ENCODE assay signal across 37 cellular contexts in the genomic region with DNA sequence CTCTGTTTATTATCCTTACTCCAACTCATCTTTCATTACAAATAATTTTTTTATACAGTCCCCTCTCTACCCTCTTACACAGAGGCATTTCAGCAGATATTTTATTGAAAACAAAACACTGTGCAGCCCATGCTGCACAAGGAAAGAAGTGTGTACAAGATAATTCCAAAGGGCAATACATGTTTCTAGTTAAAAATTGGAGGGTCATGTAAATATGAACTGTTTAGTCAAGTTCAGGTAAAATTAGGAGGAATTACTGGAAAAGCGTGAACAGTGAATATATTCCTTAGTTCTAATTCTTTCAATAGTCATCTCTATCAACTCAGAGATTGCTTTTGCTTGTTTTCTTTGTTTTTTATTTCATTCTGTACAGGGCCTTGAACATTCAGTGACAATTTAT. TPM values are rescaled to one million over a fixed set of nuclear protein-coding genes. Genes with fewer than 3 reads are reported as not detected.
DNase-seq lines count a peak whose midpoint lies in the region; ATAC-seq, FAIRE-seq and TF ChIP-seq lines count a peak whose summit lies in the region.
"Had no signal": no experiment of that assay in that cellular context is flagged by ENCODE, and none has a peak within 500 bp of the region (broad histone marks: within the 10 kb centered on the region; RNA-seq: fewer than 3 reads in every experiment).

No MANE protein-coding gene starts in this region.

- FAIRE-seq in HepG2 (lab: Jason Lieb, UNC) = no peak
- FAIRE-seq in H54 (lab: Jason Lieb, UNC) = no peak
- FAIRE-seq: A204.1, A549, D721Med had no signal

- intact Hi-C loops in HepG2 (cut with micrococcal nuclease; ENCODE audit: unreplicated experiment) (no loop called here), right lobe of liver (cut with DNase I) (no loop called here)

- H3K36me3 ChIP-seq in HepG2 (replicated peaks in 1 of 2; ENCODE audit: control insufficient read depth in 1 of 2, insufficient read depth in 2 of 2, low read length in 2 of 2) = no peaks in the 10 kb centered on the region
- no peaks in the 10 kb centered on the region for H3K36me3 ChIP-seq in liver (ENCODE audit: control insufficient read depth in 4 of 4, insufficient read depth in 3 of 4, low read depth in 1 of 4, low read length in 3 of 4)
- H3K36me3 ChIP-seq in right lobe of liver = no peaks in the 10 kb centered on the region
- H3K36me3 ChIP-seq: BE2C, BLaER1 had no signal

- H3K4me2 ChIP-seq in HepG2 (ENCODE audit: low read depth, low read length) = no peak overlapping the region
- H3K4me2 ChIP-seq: A549; BLaER1; BLaER1 treated with 17β-estradiol and CSF1 and Interleukin-3, amounts not matched to agents 10 nM and 100 nM had no signal

- H3K4me1 ChIP-seq in HepG2 (ENCODE audit: insufficient read depth, low read length) = peaks cover 19% of the 10 kb centered on the region
- H3K4me1 ChIP-seq in liver (ENCODE audit: control insufficient read depth in 4 of 4, insufficient read depth in 4 of 4, low read length in 3 of 4) = peaks cover 9 to 43% (median 29%) of the 10 kb centered on the region in 4 donors
- peaks cover 0 to 44% (median 11%) of the 10 kb centered on the region in 4 donors for H3K4me1 ChIP-seq in right lobe of liver
- H3K4me1 ChIP-seq: A549, BE2C, Caco-2 had no signal

- DNase-seq in left lobe of liver (ENCODE audit: low spot score) (no peak), HepG2 (ENCODE audit: low spot score) (no peak), right lobe of liver (no peak), H54 (ENCODE audit: insufficient read length, low spot score) (no peak), cortex of kidney (lab: John Stamatoyannopoulos, UW) (no peak), DMS153 treated with DMSO at 0.1 percent for 48 hours (lab: John Stamatoyannopoulos, UW; ENCODE audit: unreplicated experiment) (no peak)
- no peak for DNase-seq in T-helper 2 cell treated with Interferon-gamma antibody and Interleukin-4, amounts not matched to agents 5 μg/mL and 100 μg/mL, for 36 hours (ENCODE audit: low spot score)
- DNase-seq: 8988T; ACHN; AML-193; BE2C; C1 segment of cervical spinal cord; Caco-2; Calu3; CD4-positive, alpha-beta memory T cell; CD4-positive, alpha-beta T cell; CD4-positive, CD25-positive, alpha-beta regulatory T cell; CD8-positive, alpha-beta memory T cell; CD8-positive, alpha-beta T cell; COR-L47; DMS 273 treated with DMSO at 0.1 percent for 48 hours; DMS153; DMS53; DMS79; DMS79 treated with DMSO at 0.1 percent for 48 hours; DND-41; EL had no signal

- no peak overlapping the region for H3K9ac ChIP-seq in HepG2 (ENCODE audit: insufficient read depth, low read depth, low read length)
- no peak overlapping the region for H3K9ac ChIP-seq in liver (ENCODE audit: low read depth in 1 of 2, low read length in 2 of 2)
- H3K9ac ChIP-seq: BLaER1; BLaER1 treated with 17β-estradiol and CSF1 and Interleukin-3, amounts not matched to agents 10 nM and 100 nM had no signal

- H3K27ac Mint-ChIP-seq in T-helper 2 cell treated with Interferon-gamma antibody and Interleukin-4, amounts not matched to agents 5 μg/mL and 100 μg/mL, for 36 hours = no peak overlapping the region
- H3K27ac Mint-ChIP-seq: B cell; CD14-positive monocyte; CD4-positive, alpha-beta memory T cell; CD4-positive, alpha-beta T cell; CD4-positive, CD25-positive, alpha-beta regulatory T cell; CD8-positive, alpha-beta memory T cell; CD8-positive, alpha-beta T cell had no signal

- no peaks in the 10 kb centered on the region for H3K36me3 Mint-ChIP-seq in T-helper 2 cell treated with Interferon-gamma antibody and Interleukin-4, amounts not matched to agents 5 μg/mL and 100 μg/mL, for 36 hours (ENCODE audit: low read depth)
- H3K36me3 Mint-ChIP-seq: CD14-positive monocyte had no signal

- H3K27ac ChIP-seq in HepG2 (ENCODE audit: extremely low read length, insufficient read depth, low read length) = no peak overlapping the region
- peak overlapping the region; percentile 47 to 48 for H3K27ac ChIP-seq in liver (ENCODE audit: low read depth in 1 of 2, low read length in 2 of 2)
- H3K27ac ChIP-seq in right lobe of liver = peak overlapping the region; percentile 4 to 60 (median 34)
- H3K27ac ChIP-seq: 22Rv1; A549; BLaER1; BLaER1 treated with 17β-estradiol and CSF1 and Interleukin-3, amounts not matched to agents 10 nM and 100 nM; C4-2B had no signal

- no peak for TF ChIP-seq EP300 in HepG2 (IDR thresholded peaks at IDR 0.05; ENCODE audit: low read depth in 2 of 2, low read length in 2 of 2)
- TF ChIP-seq EP300 in HepG2 (CRISPR knock-in tag; IDR thresholded peaks at IDR 0.05; ENCODE audit: borderline replicate concordance) = no peak

- no peaks in the 10 kb centered on the region for H3K79me2 ChIP-seq in HepG2 (ENCODE audit: insufficient read depth, low read length)

- TF ChIP-seq POLR2A in HepG2 (IDR thresholded peaks at IDR 0.05; ENCODE audit: insufficient read depth in 1 of 2, low read depth in 2 of 2, low read length in 2 of 2) = no peak
- TF ChIP-seq POLR2A in right lobe of liver (IDR thresholded peaks at IDR 0.05) = no peak
- no peak for TF ChIP-seq POLR2A in H54 (IDR thresholded peaks at IDR 0.05; ENCODE audit: low read depth, low read length)

- no peaks in the 10 kb centered on the region for H3K27me3 Mint-ChIP-seq in T-helper 2 cell treated with Interferon-gamma antibody and Interleukin-4, amounts not matched to agents 5 μg/mL and 100 μg/mL, for 36 hours (ENCODE audit: low read depth)
- H3K27me3 Mint-ChIP-seq: B cell; CD4-positive, alpha-beta memory T cell; CD4-positive, alpha-beta T cell; CD4-positive, CD25-positive, alpha-beta regulatory T cell had no signal

- BruUV-seq in HepG2 (replicated peaks; lab: Mats Ljungman, UMichigan) = no TSS peak

- no peaks in the 10 kb centered on the region for H3K9me3 Mint-ChIP-seq in T-helper 2 cell treated with Interferon-gamma antibody and Interleukin-4, amounts not matched to agents 5 μg/mL and 100 μg/mL, for 36 hours
- H3K9me3 Mint-ChIP-seq: CD14-positive monocyte; CD4-positive, alpha-beta T cell; CD8-positive, alpha-beta memory T cell; CD8-positive, alpha-beta T cell had no signal

- H2AFZ ChIP-seq in HepG2 (ENCODE audit: low read length) = no peak overlapping the region

- H3K27me3 ChIP-seq in HepG2 (ENCODE audit: control insufficient read depth in 1 of 2, insufficient read depth in 2 of 2, low read length in 2 of 2) = no peaks in the 10 kb centered on the region; a peak in 1 of 5 replicates
- no peaks in the 10 kb centered on the region for H3K27me3 ChIP-seq in liver (ENCODE audit: control insufficient read depth in 4 of 4, insufficient read depth in 4 of 4, low read length in 3 of 4)
- H3K27me3 ChIP-seq in right lobe of liver = no peaks in the 10 kb centered on the region
- H3K27me3 ChIP-seq: BE2C; BLaER1; BLaER1 treated with 17β-estradiol and CSF1 and Interleukin-3, amounts not matched to agents 10 nM and 100 nM had no signal

- POLR2A ChIA-PET in HepG2 (lab: Yijun Ruan, JAX) = no interaction called here

- no peaks in the 10 kb centered on the region for H4K20me1 ChIP-seq in HepG2 (ENCODE audit: insufficient read depth, low read length)
- H4K20me1 ChIP-seq: BLaER1; BLaER1 treated with 17β-estradiol and CSF1 and Interleukin-3, amounts not matched to agents 10 nM and 100 nM had no signal

- no peak for TF ChIP-seq RAD21 in HepG2 (CRISPR knock-in tag; IDR thresholded peaks at IDR 0.05)
- no peak for TF ChIP-seq RAD21 in liver (IDR thresholded peaks at IDR 0.05)

- no peak overlapping the region for H3K4me3 ChIP-seq in HepG2 (replicated peaks in 1 of 3; ENCODE audit: insufficient read depth in 1 of 3, low read depth in 2 of 3, low read length in 3 of 3)
- H3K4me3 ChIP-seq in liver (ENCODE audit: low read depth in 1 of 3, low read length in 3 of 3) = no peak overlapping the region
- H3K4me3 ChIP-seq in right lobe of liver = no peak overlapping the region
- H3K4me3 ChIP-seq: A549; BLaER1; BLaER1 treated with 17β-estradiol and CSF1 and Interleukin-3, amounts not matched to agents 10 nM and 100 nM had no signal

- H3K4me3 Mint-ChIP-seq in T-helper 2 cell treated with Interferon-gamma antibody and Interleukin-4, amounts not matched to agents 5 μg/mL and 100 μg/mL, for 36 hours = no peak overlapping the region
- H3K4me3 Mint-ChIP-seq: B cell; CD14-positive monocyte; CD4-positive, alpha-beta memory T cell; CD4-positive, alpha-beta T cell; CD4-positive, CD25-positive, alpha-beta regulatory T cell; CD8-positive, alpha-beta memory T cell; CD8-positive, alpha-beta T cell had no signal

- CTCF ChIA-PET in HepG2 (lab: Yijun Ruan, JAX; ENCODE audit: low intra/inter-chr PET ratio, low total read pairs) = no interaction called here

- H3K4me1 Mint-ChIP-seq in T-helper 2 cell treated with Interferon-gamma antibody and Interleukin-4, amounts not matched to agents 5 μg/mL and 100 μg/mL, for 36 hours (ENCODE audit: low read depth) = no peaks in the 10 kb centered on the region
- H3K4me1 Mint-ChIP-seq: CD14-positive monocyte; CD4-positive, alpha-beta memory T cell had no signal

- ATAC-seq in left lobe of liver (peak; percentile 68), HepG2 (peak; percentile 34; the same call in 2 of the 3 replicates), right lobe of liver (peak; percentile 65 to 76 (median 69))
- ATAC-seq: A549; CD8-positive, alpha-beta T cell had no signal

- WGBS in HepG2 (ENCODE audit: low lambda C conversion rate) = 50% methylated on average over 1 of the region's 1 CpG
- WGBS in liver = 48% methylated on average over 1 of the region's 1 CpG
- WGBS in right lobe of liver (ENCODE audit: insufficient coverage, low coverage, low lambda C conversion rate, missing lambda C conversion rate) = 45% methylated on average over 1 of the region's 1 CpG

- TF ChIP-seq CTCF in HepG2 (CRISPR knock-in tag; IDR thresholded peaks at IDR 0.05) = no peak
- TF ChIP-seq CTCF in liver (IDR thresholded peaks at IDR 0.05; ENCODE audit: low read depth, low read length, missing input control) = no peak
- no peak for TF ChIP-seq CTCF in right lobe of liver (IDR thresholded peaks at IDR 0.05)

- in situ Hi-C loops in HepG2 (cut with HindIII; ENCODE audit: extremely low pct_ligation_motif_present, low pct_unique_long_range_greater_than_20kb) = no loop called here

- H3K9me3 ChIP-seq in HepG2 (ENCODE audit: low read length) (no peaks in the 10 kb centered on the region), liver (ENCODE audit: control insufficient read depth in 4 of 4, low read length in 3 of 4) (no peaks in the 10 kb centered on the region), right lobe of liver (no peaks in the 10 kb centered on the region)
- H3K9me3 ChIP-seq: A549; BE2C; BLaER1; BLaER1 treated with 17β-estradiol and CSF1 and Interleukin-3, amounts not matched to agents 10 nM and 100 nM; Caco-2 had no signal

RNA-seq across cellular contexts. Expression of a gene that starts 27.9 kb away (rescaled TPM):
- total RNA-seq in left lobe of liver (52.7 TPM), HepG2 (2016; rRNA removed; fragmentation: Illumina TruSeq; extraction: Trizol) (93.0 and 102 TPM in 2 replicates), liver (10 to 100 TPM; 29.6 to 39.8 TPM), right lobe of liver (10 to 100 TPM; 29.1 to 70.4 (median 50.9) TPM)
- total RNA-seq in HepG2 (2016; cell fraction: cytosol; rRNA removed; fragmentation: Illumina TruSeq; extraction: Trizol; ENCODE audit: low read depth) = 6.2 and 7.3 TPM in 2 replicates
- total RNA-seq in HepG2 (2016; cell fraction: insoluble cytoplasmic fraction; rRNA removed; fragmentation: Illumina TruSeq; extraction: Trizol) = 86.9 and 96.9 TPM in 2 replicates
- 27.1 and 29.7 TPM in 2 replicates for total RNA-seq in HepG2 (2016; cell fraction: membrane; rRNA removed; fragmentation: Illumina TruSeq; extraction: Trizol)
- 43.2 and 44.5 TPM in 2 replicates for total RNA-seq in HepG2 (2016; cell fraction: nucleus; rRNA removed; fragmentation: Illumina TruSeq; extraction: Trizol)
- polyA plus RNA-seq in HepG2 (2011; rRNA removed) (28.3 and 33.0 TPM in 2 replicates), liver (10 to 100 TPM; 25.1 to 30.8 TPM)
- 20.4 and 29.5 TPM in 2 replicates for polyA plus RNA-seq in HepG2 (2011; cell fraction: cytosol; rRNA removed)
- polyA plus RNA-seq in HepG2 (2011; cell fraction: nucleus; rRNA removed) = 10.7 and 13.8 TPM in 2 replicates
- polyA plus RNA-seq in HepG2 (2012) = 34.7 and 37.0 TPM in 2 replicates
- 3.1 and 3.8 TPM in 2 replicates for polyA plus RNA-seq in HepG2 (2016; cell fraction: cytosol; fragmentation: Illumina TruSeq; extraction: Trizol; ENCODE audit: low read depth)
- 70.1 and 81.8 TPM in 2 replicates for polyA plus RNA-seq in HepG2 (2016; cell fraction: insoluble cytoplasmic fraction; fragmentation: Illumina TruSeq; extraction: Trizol; ENCODE audit: low read depth)
- polyA plus RNA-seq in HepG2 (2016; cell fraction: membrane; fragmentation: Illumina TruSeq; extraction: Trizol; ENCODE audit: low read depth) = 12.6 and 14.3 TPM in 2 replicates
- 43.9 and 44.2 TPM in 2 replicates for polyA plus RNA-seq in HepG2 (2016; cell fraction: nucleus; fragmentation: Illumina TruSeq; extraction: Trizol; ENCODE audit: insufficient read depth, low read depth)
- polyA minus RNA-seq in HepG2 (2011; rRNA and poly(A)+ RNA removed; ENCODE audit: low replicate concordance) = 96.9 and 99.6 TPM in 2 replicates
- polyA minus RNA-seq in HepG2 (2011; cell fraction: cytosol; rRNA and poly(A)+ RNA removed) = 45.5 and 51.8 TPM in 2 replicates
- polyA minus RNA-seq in HepG2 (2011; cell fraction: nucleus; rRNA and poly(A)+ RNA removed) = 24.7 and 35.2 TPM in 2 replicates

RNA-seq across cellular contexts. Expression of a gene that starts 53.8 kb away (rescaled TPM):
- 5.2 TPM for total RNA-seq in left lobe of liver
- total RNA-seq in HepG2 (2016; rRNA removed; fragmentation: Illumina TruSeq; extraction: Trizol) = 19.7 and 24.0 TPM in 2 replicates
- total RNA-seq in HepG2 (2016; cell fraction: cytosol; rRNA removed; fragmentation: Illumina TruSeq; extraction: Trizol; ENCODE audit: low read depth) = 1.1 TPM in 2 replicates
- 20.0 and 20.4 TPM in 2 replicates for total RNA-seq in HepG2 (2016; cell fraction: insoluble cytoplasmic fraction; rRNA removed; fragmentation: Illumina TruSeq; extraction: Trizol)
- 6.4 and 6.9 TPM in 2 replicates for total RNA-seq in HepG2 (2016; cell fraction: membrane; rRNA removed; fragmentation: Illumina TruSeq; extraction: Trizol)
- total RNA-seq in HepG2 (2016; cell fraction: nucleus; rRNA removed; fragmentation: Illumina TruSeq; extraction: Trizol) = 18.6 and 19.0 TPM in 2 replicates
- polyA plus RNA-seq in HepG2 (2011; rRNA removed) = 18.0 and 20.4 TPM in 2 replicates
- 11.2 and 16.9 TPM in 2 replicates for polyA plus RNA-seq in HepG2 (2011; cell fraction: cytosol; rRNA removed)
- polyA plus RNA-seq in HepG2 (2011; cell fraction: nucleus; rRNA removed) = 25.8 and 34.6 TPM in 2 replicates
- 15.2 and 16.7 TPM in 2 replicates for polyA plus RNA-seq in HepG2 (2012)
- 0.89 and 0.94 TPM in 2 replicates for polyA plus RNA-seq in HepG2 (2016; cell fraction: cytosol; fragmentation: Illumina TruSeq; extraction: Trizol; ENCODE audit: low read depth)
- 27.8 and 29.9 TPM in 2 replicates for polyA plus RNA-seq in HepG2 (2016; cell fraction: insoluble cytoplasmic fraction; fragmentation: Illumina TruSeq; extraction: Trizol; ENCODE audit: low read depth)
- 3.6 and 4.2 TPM in 2 replicates for polyA plus RNA-seq in HepG2 (2016; cell fraction: membrane; fragmentation: Illumina TruSeq; extraction: Trizol; ENCODE audit: low read depth)
- polyA plus RNA-seq in HepG2 (2016; cell fraction: nucleus; fragmentation: Illumina TruSeq; extraction: Trizol; ENCODE audit: insufficient read depth, low read depth) = 31.9 and 32.8 TPM in 2 replicates
- 11.2 and 20.8 TPM in 2 replicates for polyA minus RNA-seq in HepG2 (2011; rRNA and poly(A)+ RNA removed; ENCODE audit: low replicate concordance)
- polyA minus RNA-seq in HepG2 (2011; cell fraction: cytosol; rRNA and poly(A)+ RNA removed) = 8.8 and 9.8 TPM in 2 replicates
- 11.8 and 15.0 TPM in 2 replicates for polyA minus RNA-seq in HepG2 (2011; cell fraction: nucleus; rRNA and poly(A)+ RNA removed)
- 1 to 10 TPM; 3.6 to 7.4 TPM for total RNA-seq in liver
- 1 to 10 TPM; 3.7 to 3.8 TPM for polyA plus RNA-seq in liver
- total RNA-seq in right lobe of liver = 1 to 10 TPM; 2.7 to 8.5 (median 3.5) TPM
